Comparison of ENCODE assay signal across 11 cellular contexts in genomic region chr6:142051404-142051803, GRCh38.
"Had no signal": no experiment of that assay in that cellular context is flagged by ENCODE, and none has a peak within 500 bp of the region (broad histone marks: within the 10 kb centered on the region; RNA-seq: fewer than 3 reads in every experiment).

No MANE protein-coding gene starts in this region.

- DNase-seq: GM23248, GOT3, H7, H9, HCEC 1CT, HFFc6 had no signal

- H3K9ac ChIP-seq: GM23248 had no signal

- ATAC-seq: GM23338, HCT116 had no signal

- FAIRE-seq: H1, H54 had no signal

- H3K9me3 ChIP-seq: HAP-1 had no signal

- H2AFZ ChIP-seq: GM23248, GM23338 had no signal

- H3K4me3 ChIP-seq: GM23248, GM23338, HAP-1 had no signal

- H3K27ac ChIP-seq: GM23248 had no signal

- H3K4me2 ChIP-seq: GM23338 had no signal

- H3K4me1 ChIP-seq: HAP-1 had no signal

- H3K36me3 ChIP-seq: HAP-1 had no signal
